10 cellular contexts compared by ENCODE assay signal in genomic region chr11:47512701-47513100, GRCh38. TPM values are rescaled to one million over a fixed set of nuclear protein-coding genes. Genes with fewer than 3 reads are reported as not detected.
DNase-seq lines count a peak whose midpoint lies in the region; ATAC-seq and TF ChIP-seq lines count a peak whose summit lies in the region.
"Had no signal": no experiment of that assay in that cellular context is flagged by ENCODE, and none has a peak within 500 bp of the region (broad histone marks: within the 10 kb centered on the region; RNA-seq: fewer than 3 reads in every experiment).

No MANE protein-coding gene starts in this region.

- H3K4ac ChIP-seq in mesendoderm (ENCODE audit: low read depth, low read length) = no peak overlapping the region

- H3K9ac ChIP-seq in adipocyte (ENCODE audit: low read length) (peak overlapping the region; percentile 35), mesendoderm (ENCODE audit: low read length) (peak overlapping the region; percentile 19)

- H2BK120ac ChIP-seq in mesendoderm (ENCODE audit: low read depth, low read length) = no peak overlapping the region

- no peak overlapping the region for H4K5ac ChIP-seq in mesendoderm (ENCODE audit: low read length)

- H3K4me1 ChIP-seq in breast epithelium (peaks cover 0 to 3% of the 10 kb centered on the region in 2 donors), adipocyte (ENCODE audit: control insufficient read depth, insufficient read depth, low read length) (peaks cover 81% of the 10 kb centered on the region), mesendoderm (ENCODE audit: control insufficient read depth, low read depth, low read length) (peaks cover 20% of the 10 kb centered on the region), upper lobe of right lung (peaks cover 84% of the 10 kb centered on the region), tibial nerve (peaks cover 3 to 96% (median 61%) of the 10 kb centered on the region in 4 donors)

- TF ChIP-seq EP300 in tibial nerve (IDR thresholded peaks at IDR 0.05) = no peak

- no CpG with 5 or more reads among the region's 2 CpGs for WGBS in mesendoderm (ENCODE audit: extremely low coverage, insufficient coverage, low lambda C conversion rate)
- 45 to 49% methylated on average over 2 of the region's 2 CpGs for WGBS in tibial nerve, 2 donors

- peak overlapping the region; percentile 67 for H4K8ac ChIP-seq in mesendoderm (ENCODE audit: low read depth, low read length)

- no peak overlapping the region for H2AK5ac ChIP-seq in mesendoderm (ENCODE audit: low read length)

- H3K27ac ChIP-seq in breast epithelium (no peak overlapping the region), mesendoderm (ENCODE audit: low read depth, low read length) (peak overlapping the region; percentile 64), upper lobe of right lung (peak overlapping the region; percentile 43), tibial nerve (peak overlapping the region in 2 of 4 donors; percentile 35 to 71)

- no peak overlapping the region for H3K4me3 Mint-ChIP-seq in MCF 10A (ENCODE audit: unreplicated experiment)

- H3K27me3 ChIP-seq in breast epithelium (no peaks in the 10 kb centered on the region), adipocyte (replicated peaks; ENCODE audit: control insufficient read depth, insufficient read depth, low read length) (no peaks in the 10 kb centered on the region), mesendoderm (ENCODE audit: insufficient read depth, low read length, poor library complexity) (no peaks in the 10 kb centered on the region), upper lobe of right lung (no peaks in the 10 kb centered on the region), tibial nerve (no peaks in the 10 kb centered on the region)

- no peak overlapping the region for H3K23ac ChIP-seq in mesendoderm (ENCODE audit: low read length)

- no peak for TF ChIP-seq CTCF in MCF 10A (IDR thresholded peaks at IDR 0.05; ENCODE audit: unreplicated experiment)
- no peak for TF ChIP-seq CTCF in breast epithelium (IDR thresholded peaks at IDR 0.05)
- no peak for TF ChIP-seq CTCF in upper lobe of right lung (IDR thresholded peaks at IDR 0.05)
- TF ChIP-seq CTCF in tibial nerve (IDR thresholded peaks at IDR 0.05) = no peak

- peak overlapping the region; percentile 38 for H3K56ac ChIP-seq in mesendoderm (ENCODE audit: low read length)

- H3K9me3 Mint-ChIP-seq in MCF 10A (ENCODE audit: unreplicated experiment) = no peaks in the 10 kb centered on the region

- CTCF ChIA-PET in MCF 10A (lab: Yijun Ruan, JAX) = interaction anchor here (0.6 to 1.2 kb wide), 8 partner anchors 22 to 507 kb away, joined by 3 to 4 read pairs (median 3); no protein-coding TSS in a partner anchor

- peaks cover 77% of the 10 kb centered on the region for H3K79me2 ChIP-seq in mesendoderm (ENCODE audit: control insufficient read depth, insufficient read depth, low read length)

- no peak overlapping the region for H3K4me2 ChIP-seq in mesendoderm (ENCODE audit: low read length)

- no TSS peak for BruUV-seq in MCF 10A (replicated peaks; lab: Mats Ljungman, UMichigan)

- peak overlapping the region; percentile 11 for H2BK15ac ChIP-seq in mesendoderm (replicated peaks; ENCODE audit: low read depth)

- no peak for TF ChIP-seq POLR2A in breast epithelium (IDR thresholded peaks at IDR 0.05)
- TF ChIP-seq POLR2A in tibial nerve (IDR thresholded peaks at IDR 0.05) = no peak

- H3K4me1 Mint-ChIP-seq in MCF 10A (ENCODE audit: insufficient read depth, unreplicated experiment) = peaks cover 50% of the 10 kb centered on the region

- no peak overlapping the region for H2BK5ac ChIP-seq in mesendoderm (ENCODE audit: low read length)

- DNase-seq in MCF 10A (ENCODE audit: unreplicated experiment) = no peak
- no peak for DNase-seq in breast epithelium (ENCODE audit: low spot score in 2 of 2)
- DNase-seq in adipocyte (ENCODE audit: low read depth) = peak; percentile 25
- DNase-seq in mesendoderm = peak; percentile 81
- no peak for DNase-seq in upper lobe of right lung
- DNase-seq in tibial nerve (ENCODE audit: low spot score in 2 of 2) = no peak
- DNase-seq in GF-D8 (lab: John Stamatoyannopoulos, UW) = no peak
- DNase-seq in mesenteric fat pad (ENCODE audit: low spot score) = no peak
- DNase-seq: T-helper 9 cell had no signal

- intact Hi-C loops in MCF 10A (cut with micrococcal nuclease) (no loop called here), breast epithelium (cut with DNase I; ENCODE audit: low total_unique reads) (no loop called here), upper lobe of right lung (cut with DNase I) (no loop called here)

- H3K36me3 ChIP-seq in breast epithelium = no peaks in the 10 kb centered on the region
- no peaks in the 10 kb centered on the region for H3K36me3 ChIP-seq in adipocyte (ENCODE audit: control insufficient read depth, insufficient read depth, low read length, severe bottlenecking)
- no peaks in the 10 kb centered on the region for H3K36me3 ChIP-seq in mesendoderm (ENCODE audit: control insufficient read depth, insufficient read depth, low read length)
- no peaks in the 10 kb centered on the region for H3K36me3 ChIP-seq in upper lobe of right lung
- H3K36me3 ChIP-seq in tibial nerve = no peaks in the 10 kb centered on the region

- H3K4me3 ChIP-seq in breast epithelium (no peak overlapping the region), adipocyte (ENCODE audit: low read length) (no peak overlapping the region), mesendoderm (ENCODE audit: low read length) (no peak overlapping the region), upper lobe of right lung (no peak overlapping the region), tibial nerve (no peak overlapping the region)

- peaks cover 10% of the 10 kb centered on the region for H3K79me1 ChIP-seq in mesendoderm (ENCODE audit: low read length)

- no peaks in the 10 kb centered on the region for H3K27me3 Mint-ChIP-seq in MCF 10A (ENCODE audit: insufficient read depth, unreplicated experiment)

- H3K9me3 ChIP-seq in breast epithelium = no peaks in the 10 kb centered on the region
- H3K9me3 ChIP-seq in adipocyte (ENCODE audit: control insufficient read depth, low read length) = no peaks in the 10 kb centered on the region
- H3K9me3 ChIP-seq in upper lobe of right lung = no peaks in the 10 kb centered on the region
- no peaks in the 10 kb centered on the region for H3K9me3 ChIP-seq in tibial nerve

- H3K27ac Mint-ChIP-seq in MCF 10A (ENCODE audit: low read depth, unreplicated experiment) = peak overlapping the region; percentile 85

- H3K18ac ChIP-seq in mesendoderm (ENCODE audit: low read length) = peak overlapping the region; percentile 47

- peaks cover 30% of the 10 kb centered on the region for H3K36me3 Mint-ChIP-seq in MCF 10A (ENCODE audit: insufficient read depth, unreplicated experiment)

- peak; percentile 4 for ATAC-seq in upper lobe of right lung
- ATAC-seq: right cardiac atrium had no signal

- POLR2A ChIA-PET in MCF 10A (lab: Yijun Ruan, JAX) = interaction anchor here (0.6 to 7.1 kb wide), 9 partner anchors 12 to 123 kb away, joined by 3 to 40 read pairs (median 4); partner anchors contain the start of gene CELF1

RNA-seq across cellular contexts. Expression of gene CELF1, which starts 40.2 kb away (rescaled TPM):
- total RNA-seq in MCF 10A (2022) = 173 and 189 TPM in 2 replicates
- 100 to 1,000 TPM in 2 of 3 donors, 10 to 100 TPM in 1; 94.1 to 117 (median 114) TPM for total RNA-seq in breast epithelium
- polyA plus RNA-seq in mesendoderm (2013, experiment 1 of 2) = 134 TPM
- 128 TPM for polyA plus RNA-seq in mesendoderm (2013, experiment 2 of 2)
- total RNA-seq in upper lobe of right lung = 97.5 TPM
- total RNA-seq in tibial nerve = 100 to 1,000 TPM in 3 of 4 donors, 10 to 100 TPM in 1; 70.3 to 144 (median 127) TPM
- total RNA-seq in mesenteric fat pad = 127 TPM

RNA-seq across cellular contexts. Expression of gene PTPMT1, which starts 52.7 kb away (rescaled TPM):
- 44.6 and 49.0 TPM in 2 replicates for total RNA-seq in MCF 10A (2022)
- 100 to 1,000 TPM; 130 to 139 (median 137) TPM for total RNA-seq in breast epithelium
- 57.4 TPM for polyA plus RNA-seq in mesendoderm (2013, experiment 1 of 2)
- polyA plus RNA-seq in mesendoderm (2013, experiment 2 of 2) = 59.5 TPM
- 75.6 TPM for total RNA-seq in upper lobe of right lung
- total RNA-seq in tibial nerve = 100 to 1,000 TPM in 3 of 4 donors, 10 to 100 TPM in 1; 97.3 to 158 (median 137) TPM
- 50.7 TPM for total RNA-seq in mesenteric fat pad

Comparison
In these comparisons a context has a peak if more than half of its experiments do, and no peak if none do; other contexts are left out.
1. DNase-seq: peak in adipocyte (single experiment) and mesendoderm (single experiment); none in MCF 10A (single experiment), breast epithelium (0 of 2), upper lobe of right lung (single experiment), tibial nerve (0 of 2), GF-D8 (single experiment) and mesenteric fat pad (single experiment).
2. H3K27ac ChIP-seq: peak in mesendoderm (single experiment) and upper lobe of right lung (single experiment); none in breast epithelium (0 of 2).